In genomic region chr12:109744991-109745942, GRCh38 we compare ENCODE assay signal across 13 cellular contexts. TPM values are rescaled to one million over a fixed set of nuclear protein-coding genes. Genes with fewer than 3 reads are reported as not detected.
A peak's percentile ranks its signal among the peaks of the same experiment; 100 is the strongest.
DNase-seq lines count a peak whose midpoint lies in the region; ATAC-seq, FAIRE-seq and TF ChIP-seq lines count a peak whose summit lies in the region.
"Had no signal": no experiment of that assay in that cellular context is flagged by ENCODE, and none has a peak within 500 bp of the region (broad histone marks: within the 10 kb centered on the region; RNA-seq: fewer than 3 reads in every experiment).

No MANE protein-coding gene starts in this region.

- BruUV-seq in HepG2 (replicated peaks; lab: Mats Ljungman, UMichigan), result no TSS peak

- FAIRE-seq in HepG2 (lab: Jason Lieb, UNC), result no peak
- FAIRE-seq in islet of Langerhans (lab: Jason Lieb, UNC), result peak; percentile 61

- H3K4me1 ChIP-seq in right lobe of liver (peaks cover 0 to 10% (median 5%) of the 10 kb centered on the region in 4 donors), HepG2 (ENCODE audit: insufficient read depth, low read length) (peaks cover 43% of the 10 kb centered on the region), transverse colon (peaks cover 0 to 5% (median 0%) of the 10 kb centered on the region in 4 donors)

- H3K27ac ChIP-seq in right lobe of liver (no peak overlapping the region), HepG2 (ENCODE audit: extremely low read length, insufficient read depth, low read length) (no peak overlapping the region), transverse colon (no peak overlapping the region)

- H3K27ac Mint-ChIP-seq in activated CD8-positive, alpha-beta T cell treated with anti-CD3 and anti-CD28 coated beads for 36 hours, result no peak overlapping the region
- H3K27ac Mint-ChIP-seq: CD8-positive, alpha-beta T cell had no signal

- POLR2A ChIA-PET in HepG2 (lab: Yijun Ruan, JAX), result no interaction called here
- POLR2A ChIA-PET in activated CD8-positive, alpha-beta T cell treated with anti-CD3 and anti-CD28 coated beads for 36 hours (lab: Charles Lee), result no interaction called here

- no peak for TF ChIP-seq POLR2A in right lobe of liver (IDR thresholded peaks at IDR 0.05)
- no peak for TF ChIP-seq POLR2A in HepG2 (IDR thresholded peaks at IDR 0.05; ENCODE audit: insufficient read depth in 1 of 2, low read depth in 2 of 2, low read length in 2 of 2)
- TF ChIP-seq POLR2A in transverse colon (IDR thresholded peaks at IDR 0.05), result no peak

- no peak for TF ChIP-seq CTCF in right lobe of liver (IDR thresholded peaks at IDR 0.05)
- no peak for TF ChIP-seq CTCF in HepG2 (CRISPR knock-in tag; IDR thresholded peaks at IDR 0.05)
- no peak for TF ChIP-seq CTCF in transverse colon (IDR thresholded peaks at IDR 0.05)
- no peak for TF ChIP-seq CTCF in activated CD8-positive, alpha-beta T cell treated with anti-CD3 and anti-CD28 coated beads for 36 hours (IDR thresholded peaks at IDR 0.05)

- no peak for TF ChIP-seq RAD21 in HepG2 (CRISPR knock-in tag; IDR thresholded peaks at IDR 0.05)

- H3K27me3 Mint-ChIP-seq in activated CD8-positive, alpha-beta T cell treated with anti-CD3 and anti-CD28 coated beads for 36 hours, result no peaks in the 10 kb centered on the region

- no peaks in the 10 kb centered on the region for H3K9me3 ChIP-seq in right lobe of liver
- H3K9me3 ChIP-seq in HepG2 (ENCODE audit: low read length), result no peaks in the 10 kb centered on the region
- no peaks in the 10 kb centered on the region for H3K9me3 ChIP-seq in transverse colon

- in situ Hi-C loops in HepG2 (cut with HindIII; ENCODE audit: extremely low pct_ligation_motif_present, low pct_unique_long_range_greater_than_20kb), result no loop called here
- in situ Hi-C loops in transverse colon (cut with MboI; ENCODE audit: low pct_ligation_motif_present in 1 of 4, low pct_unique_long_range_greater_than_20kb in 1 of 4, low sequenced_read_pairs in 3 of 4), result no loop called here

- H2AFZ ChIP-seq in HepG2 (ENCODE audit: low read length), result no peak overlapping the region

- TF ChIP-seq EP300 in HepG2 (IDR thresholded peaks at IDR 0.05; ENCODE audit: low read depth in 2 of 2, low read length in 2 of 2) (no peak), HepG2 (CRISPR knock-in tag; IDR thresholded peaks at IDR 0.05; ENCODE audit: borderline replicate concordance) (no peak), transverse colon (IDR thresholded peaks at IDR 0.05; ENCODE audit: low read depth) (no peak)

- intact Hi-C loops in right lobe of liver (cut with DNase I) (no loop called here), HepG2 (cut with micrococcal nuclease; ENCODE audit: unreplicated experiment) (no loop called here), transverse colon (cut with DNase I; ENCODE audit: low total_unique reads) (no loop called here)
- intact Hi-C loops in activated CD8-positive, alpha-beta T cell treated with anti-CD3 and anti-CD28 coated beads for 36 hours (cut with micrococcal nuclease), result no loop called here

- no peak overlapping the region for H3K4me3 ChIP-seq in right lobe of liver
- no peak overlapping the region for H3K4me3 ChIP-seq in HepG2 (replicated peaks in 1 of 3; ENCODE audit: insufficient read depth in 1 of 3, low read depth in 2 of 3, low read length in 3 of 3)
- no peak overlapping the region for H3K4me3 ChIP-seq in transverse colon

- no peaks in the 10 kb centered on the region for H4K20me1 ChIP-seq in HepG2 (ENCODE audit: insufficient read depth, low read length)

- no peaks in the 10 kb centered on the region for H3K36me3 Mint-ChIP-seq in activated CD8-positive, alpha-beta T cell treated with anti-CD3 and anti-CD28 coated beads for 36 hours (ENCODE audit: low read depth)
- H3K36me3 Mint-ChIP-seq: CD8-positive, alpha-beta T cell had no signal

- H3K79me2 ChIP-seq in HepG2 (ENCODE audit: insufficient read depth, low read length), result peaks cover 7% of the 10 kb centered on the region

- 60% methylated on average over 8 of the region's 8 CpGs for WGBS in right lobe of liver (ENCODE audit: insufficient coverage, low coverage, low lambda C conversion rate, missing lambda C conversion rate)
- WGBS in HepG2 (ENCODE audit: low lambda C conversion rate), result 89% methylated on average over 8 of the region's 8 CpGs
- 36 to 54% methylated on average over 7 to 8 of the region's 8 CpGs for WGBS in transverse colon (ENCODE audit: low coverage in 1 of 2), 2 donors

- no peaks in the 10 kb centered on the region for H3K9me3 Mint-ChIP-seq in activated CD8-positive, alpha-beta T cell treated with anti-CD3 and anti-CD28 coated beads for 36 hours
- H3K9me3 Mint-ChIP-seq: CD8-positive, alpha-beta T cell had no signal

- no peak overlapping the region for H3K4me3 Mint-ChIP-seq in activated CD8-positive, alpha-beta T cell treated with anti-CD3 and anti-CD28 coated beads for 36 hours
- H3K4me3 Mint-ChIP-seq: CD8-positive, alpha-beta T cell had no signal

- H3K27me3 ChIP-seq in right lobe of liver (no peaks in the 10 kb centered on the region), HepG2 (ENCODE audit: control insufficient read depth in 1 of 2, insufficient read depth in 2 of 2, low read length in 2 of 2) (no peaks in the 10 kb centered on the region), transverse colon (no peaks in the 10 kb centered on the region)

- H3K36me3 ChIP-seq in right lobe of liver, result no peaks in the 10 kb centered on the region
- peaks cover 2 to 3% of the 10 kb centered on the region in 2 experiments; a peak in 2 of 5 replicates for H3K36me3 ChIP-seq in HepG2 (replicated peaks in 1 of 2; ENCODE audit: control insufficient read depth in 1 of 2, insufficient read depth in 2 of 2, low read length in 2 of 2)
- no peaks in the 10 kb centered on the region for H3K36me3 ChIP-seq in transverse colon

- H3K9ac ChIP-seq in HepG2 (ENCODE audit: insufficient read depth, low read depth, low read length), result no peak overlapping the region

- DNase-seq in right lobe of liver (peak in 2 of 3 donors; percentile 10 to 36), HepG2 (ENCODE audit: low spot score) (no peak), RPMI7951 (ENCODE audit: low read depth) (peak; percentile 3), transverse colon (no peak), NCI-H1694 treated with DMSO at 0.1 percent for 48 hours (lab: John Stamatoyannopoulos, UW) (no peak)
- DNase-seq in activated CD8-positive, alpha-beta T cell treated with anti-CD3 and anti-CD28 coated beads for 36 hours, result no peak
- DNase-seq: CD8-positive, alpha-beta T cell; hippocampal formation; NCI-H446 treated with DMSO at 0.1 percent for 48 hours; stimulated activated CD4-positive, alpha-beta T cell treated with anti-CD3 and anti-CD28 coated beads, Interleukin-4, amount 100 ng/mL, for 24 hours; stimulated activated naive CD8-positive, alpha-beta T cell treated with anti-CD3 and anti-CD28 coated beads, Interleukin-15, Interleukin-2, amounts not matched to agents 100 U/mL and 50 U/mL, for 24 hours had no signal

- no peak overlapping the region for H3K4me2 ChIP-seq in HepG2 (ENCODE audit: low read depth, low read length)

- CTCF ChIA-PET in HepG2 (lab: Yijun Ruan, JAX; ENCODE audit: low intra/inter-chr PET ratio, low total read pairs), result no interaction called here
- CTCF ChIA-PET in activated CD8-positive, alpha-beta T cell treated with anti-CD3 and anti-CD28 coated beads for 36 hours (lab: Charles Lee), result no interaction called here

- no peak for ATAC-seq in right lobe of liver
- ATAC-seq in HepG2, result no peak
- no peak for ATAC-seq in activated CD8-positive, alpha-beta T cell treated with anti-CD3 and anti-CD28 coated beads for 36 hours
- ATAC-seq in HG02759 (IDR thresholded peaks at IDR 0.05; ENCODE audit: unreplicated experiment), result no peak
- ATAC-seq: CD8-positive, alpha-beta T cell; stimulated activated naive CD8-positive, alpha-beta T cell treated with anti-CD3 and anti-CD28 coated beads, Interleukin-15, Interleukin-2, amounts not matched to agents 100 U/mL and 50 U/mL, for 24 hours had no signal

- no peaks in the 10 kb centered on the region for H3K4me1 Mint-ChIP-seq in activated CD8-positive, alpha-beta T cell treated with anti-CD3 and anti-CD28 coated beads for 36 hours (ENCODE audit: low read depth)

TF ChIP-seq in HepG2, 621 proteins besides CTCF, POLR2A, EP300 and RAD21:
- TF ChIP-seq ZNF615 (CRISPR knock-in tag; IDR thresholded peaks at IDR 0.05; ENCODE audit: borderline replicate concordance) (no peak), GPN1 (CRISPR knock-in tag; IDR thresholded peaks at IDR 0.05; ENCODE audit: borderline replicate concordance) (no peak), KDM3A (CRISPR knock-in tag; IDR thresholded peaks at IDR 0.05; ENCODE audit: low read depth) (no peak), JARID2 (CRISPR knock-in tag; IDR thresholded peaks at IDR 0.05; ENCODE audit: insufficient replicate concordance) (no peak), PAX8 (CRISPR knock-in tag; IDR thresholded peaks at IDR 0.05; ENCODE audit: borderline replicate concordance) (no peak)
TF ChIP-seq in HepG2: peak in this region for 0.

RNA-seq across cellular contexts. Expression of gene FAM222A, which starts 31.6 kb away (rescaled TPM):
- total RNA-seq in right lobe of liver, result 1 to 10 TPM in 5 of 6 experiments, under 1 TPM in 1; 0.34 to 4.3 (median 1.2) TPM
- total RNA-seq in HepG2 (2016; rRNA removed; fragmentation: Illumina TruSeq; extraction: Trizol), result 7.2 and 9.6 TPM in 2 replicates
- 1.9 and 2.5 TPM in 2 replicates for total RNA-seq in HepG2 (2016; cell fraction: cytosol; rRNA removed; fragmentation: Illumina TruSeq; extraction: Trizol; ENCODE audit: low read depth)
- 5.6 and 8.3 TPM in 2 replicates for total RNA-seq in HepG2 (2016; cell fraction: insoluble cytoplasmic fraction; rRNA removed; fragmentation: Illumina TruSeq; extraction: Trizol)
- total RNA-seq in HepG2 (2016; cell fraction: membrane; rRNA removed; fragmentation: Illumina TruSeq; extraction: Trizol), result 7.5 TPM in 2 replicates
- total RNA-seq in HepG2 (2016; cell fraction: nucleus; rRNA removed; fragmentation: Illumina TruSeq; extraction: Trizol), result 7.0 and 7.5 TPM in 2 replicates
- 2.7 and 3.7 TPM in 2 replicates for polyA plus RNA-seq in HepG2 (2011; rRNA removed)
- polyA plus RNA-seq in HepG2 (2011; cell fraction: cytosol; rRNA removed), result 2.0 and 3.0 TPM in 2 replicates
- 3.8 and 4.7 TPM in 2 replicates for polyA plus RNA-seq in HepG2 (2011; cell fraction: nucleus; rRNA removed)
- 2.5 and 2.9 TPM in 2 replicates for polyA plus RNA-seq in HepG2 (2012)
- polyA plus RNA-seq in HepG2 (2016; cell fraction: cytosol; fragmentation: Illumina TruSeq; extraction: Trizol; ENCODE audit: low read depth), result 2.5 and 2.6 TPM in 2 replicates
- polyA plus RNA-seq in HepG2 (2016; cell fraction: insoluble cytoplasmic fraction; fragmentation: Illumina TruSeq; extraction: Trizol; ENCODE audit: low read depth), result 9.4 and 11.8 TPM in 2 replicates
- 8.4 and 9.5 TPM in 2 replicates for polyA plus RNA-seq in HepG2 (2016; cell fraction: membrane; fragmentation: Illumina TruSeq; extraction: Trizol; ENCODE audit: low read depth)
- polyA plus RNA-seq in HepG2 (2016; cell fraction: nucleus; fragmentation: Illumina TruSeq; extraction: Trizol; ENCODE audit: insufficient read depth, low read depth), result 9.3 and 9.9 TPM in 2 replicates
- polyA minus RNA-seq in HepG2 (2011; rRNA and poly(A)+ RNA removed; ENCODE audit: low replicate concordance), result 2.9 and 8.9 TPM in 2 replicates
- polyA minus RNA-seq in HepG2 (2011; cell fraction: cytosol; rRNA and poly(A)+ RNA removed), result 3.6 and 4.0 TPM in 2 replicates
- polyA minus RNA-seq in HepG2 (2011; cell fraction: nucleus; rRNA and poly(A)+ RNA removed), result 7.9 and 8.2 TPM in 2 replicates
- total RNA-seq in RPMI7951 (2014; rRNA removed; shearing (Covaris generic)), result 0.24 and 0.39 TPM in 2 replicates
- 1 to 10 TPM; 1.4 to 3.0 (median 1.8) TPM for total RNA-seq in transverse colon
- total RNA-seq in activated CD8-positive, alpha-beta T cell treated with anti-CD3 and anti-CD28 coated beads for 36 hours, result 1 to 10 TPM in 1 of 2 experiments, under 1 TPM in 1; 0.76 to 1.0 TPM

Comparison
In these comparisons a context has a peak if more than half of its experiments do, and no peak if none do; other contexts are left out.
1. DNase-seq: peak in right lobe of liver (2 of 3) and RPMI7951 (single experiment); none in HepG2 (single experiment), transverse colon (single experiment), NCI-H1694 treated with DMSO at 0.1 percent for 48 hours (single experiment) and activated CD8-positive, alpha-beta T cell treated with anti-CD3 and anti-CD28 coated beads for 36 hours (single experiment).